ENCODE assay signal across 8 cellular contexts in the genomic region with DNA sequence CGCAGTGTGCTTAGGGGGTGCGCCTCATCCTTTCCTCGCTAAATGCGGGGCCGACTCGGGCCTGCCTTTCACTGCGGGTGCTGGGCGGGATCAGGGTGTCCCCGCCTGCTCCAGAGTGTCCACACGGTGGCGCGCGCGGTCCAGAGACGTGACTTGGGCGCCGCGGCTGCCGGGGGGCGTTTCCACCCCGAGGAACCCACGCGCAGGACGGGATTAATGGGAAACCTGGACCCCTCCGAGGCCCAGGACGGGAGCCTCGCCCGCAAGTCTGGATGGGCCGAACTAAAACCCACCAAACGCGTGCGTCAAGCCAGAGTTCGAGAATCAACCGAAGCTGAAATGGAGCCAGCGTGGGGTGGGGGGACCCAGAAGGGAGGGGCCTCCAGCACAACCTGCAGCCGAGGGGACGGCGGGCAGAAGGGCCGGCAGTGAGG.
DNase-seq lines count a peak whose midpoint lies in the region; ATAC-seq and TF ChIP-seq lines count a peak whose summit lies in the region.

No MANE protein-coding gene starts in this region.

- H3K4me1 ChIP-seq in CD4-positive, alpha-beta memory T cell (ENCODE audit: insufficient read depth, low read length) = peaks cover 44% of the 10 kb centered on the region
- H3K4me1 ChIP-seq in GM23338 (ENCODE audit: insufficient read depth) = peaks cover 7% of the 10 kb centered on the region; the same call in 1 of the 2 replicates
- H3K4me1 ChIP-seq in iPS-20b (ENCODE audit: insufficient read depth, low read length) = no peaks in the 10 kb centered on the region
- peaks cover 26% of the 10 kb centered on the region for H3K4me1 ChIP-seq in skeletal muscle satellite cell (ENCODE audit: control insufficient read depth, insufficient read depth, low read length)

- H3K79me2 ChIP-seq in GM23338 (replicated peaks; ENCODE audit: insufficient read depth) = no peaks in the 10 kb centered on the region

- peaks cover 36 to 55% (median 43%) of the 10 kb centered on the region in 4 donors for H3K4me1 Mint-ChIP-seq in CD4-positive, alpha-beta memory T cell
- peaks cover 8% of the 10 kb centered on the region; the same call in 2 of the 3 replicates for H3K4me1 Mint-ChIP-seq in GM23338
- peaks cover 22% of the 10 kb centered on the region for H3K4me1 Mint-ChIP-seq in MCF 10A (ENCODE audit: insufficient read depth, unreplicated experiment)

- no peaks in the 10 kb centered on the region for H3K36me3 ChIP-seq in CD4-positive, alpha-beta memory T cell (ENCODE audit: insufficient read depth, low read length)
- H3K36me3 ChIP-seq in GM23338 (ENCODE audit: insufficient read depth) (no peaks in the 10 kb centered on the region), iPS-20b (ENCODE audit: insufficient read depth, low read depth, low read length) (no peaks in the 10 kb centered on the region), skeletal muscle satellite cell (ENCODE audit: insufficient read depth, low read length) (no peaks in the 10 kb centered on the region)

- H2AFZ ChIP-seq in GM23338 = peak overlapping the region; percentile 100

- H3F3A ChIP-seq in GM23338 (replicated peaks; ENCODE audit: low read depth) = 0 out of 2 replicates have a peak, but pooled peaks cover 3% of the 10 kb centered on the region

- H3K4me3 Mint-ChIP-seq in CD4-positive, alpha-beta memory T cell = peak overlapping the region; percentile 78 to 90 (median 86)
- H3K4me3 Mint-ChIP-seq in GM23338 (peak overlapping the region; percentile 82), MCF 10A (ENCODE audit: unreplicated experiment) (peak overlapping the region; percentile 85)

- no peaks in the 10 kb centered on the region for H3K9me3 ChIP-seq in CD4-positive, alpha-beta memory T cell (ENCODE audit: control insufficient read depth in 1 of 2, low read length in 2 of 2)
- H3K9me3 ChIP-seq in iPS-20b (ENCODE audit: insufficient read depth, low read depth, low read length) = no peaks in the 10 kb centered on the region
- no peaks in the 10 kb centered on the region for H3K9me3 ChIP-seq in skeletal muscle satellite cell (replicated peaks; ENCODE audit: low read length)

- H3K27ac Mint-ChIP-seq in CD4-positive, alpha-beta memory T cell = peak overlapping the region in 6 of 7 donors; percentile 64 to 88 (median 80)
- no peak overlapping the region for H3K27ac Mint-ChIP-seq in GM23338
- peak overlapping the region; percentile 90 for H3K27ac Mint-ChIP-seq in MCF 10A (ENCODE audit: low read depth, unreplicated experiment)

- DNase-seq in CD4-positive, alpha-beta memory T cell = peak; percentile 79 to 84 (median 82)
- DNase-seq in GM23338 (ENCODE audit: low spot score) = peak; percentile 94
- peak; percentile 69 for DNase-seq in NCI-H1694 (lab: John Stamatoyannopoulos, UW)
- peak; percentile 86 for DNase-seq in MCF 10A (ENCODE audit: unreplicated experiment)

- BruUV-seq in MCF 10A (replicated peaks; lab: Mats Ljungman, UMichigan) = no TSS peak

- peak; percentile 84 for ATAC-seq in GM23338
- no peak for ATAC-seq in GM21717 (IDR thresholded peaks at IDR 0.05; ENCODE audit: unreplicated experiment)

- no peaks in the 10 kb centered on the region for H3K9me2 ChIP-seq in GM23338 (ENCODE audit: insufficient read depth)

- peaks cover 0 to 2% (median 0%) of the 10 kb centered on the region in 8 donors for H3K9me3 Mint-ChIP-seq in CD4-positive, alpha-beta memory T cell
- H3K9me3 Mint-ChIP-seq in GM23338 (no peaks in the 10 kb centered on the region; the same call in 2 of the 3 replicates), MCF 10A (ENCODE audit: unreplicated experiment) (no peaks in the 10 kb centered on the region)

- POLR2A ChIA-PET in CD4-positive, alpha-beta memory T cell (lab: Charles Lee; ENCODE audit: partially characterized antibody) = interaction anchor here (1.5 to 2.3 kb wide), 5 partner anchors 182 to 379 kb away, joined by 4 to 10 read pairs (median 7); partner anchors contain the start of gene RAD52
- POLR2A ChIA-PET in MCF 10A (lab: Yijun Ruan, JAX) = interaction anchor here (0.9 to 15.3 kb wide), 17 partner anchors 28 to 547 kb away, joined by 3 to 336 read pairs (median 6); partner anchors contain the start of genes RAD52 and WNK1

- H3K4me2 ChIP-seq in GM23338 (peak overlapping the region; percentile 99), skeletal muscle satellite cell (ENCODE audit: low read length) (peak overlapping the region; percentile 91)

- peak overlapping the region; percentile 47 for H3K27ac ChIP-seq in CD4-positive, alpha-beta memory T cell (ENCODE audit: low read depth, low read length)
- H3K27ac ChIP-seq in GM23338 (ENCODE audit: low read depth) (no peak overlapping the region), VCaP (peak overlapping the region; percentile 53; the same call in 1 of the 2 replicates), iPS-20b (ENCODE audit: low read length) (no peak overlapping the region)

- CTCF ChIA-PET in CD4-positive, alpha-beta memory T cell (lab: Charles Lee; ENCODE audit: partially characterized antibody) = interaction anchor here (0.7 to 12.7 kb wide), 18 partner anchors 9 to 523 kb away, joined by 3 to 219 read pairs (median 4); partner anchors contain the start of genes ERC1 and RAD52
- CTCF ChIA-PET in MCF 10A (lab: Yijun Ruan, JAX) = interaction anchor here (0.6 to 6.2 kb wide), 27 partner anchors 11 to 1023 kb away, joined by 3 to 90 read pairs (median 3); partner anchors contain the start of genes RAD52 and WNK1

- intact Hi-C loops in CD4-positive, alpha-beta memory T cell (cut with micrococcal nuclease) = loop anchor here (1.0 to 10.0 kb wide), 4 partner anchors 245 to 1022 kb away; partner anchors contain the start of genes FBXL14 and RAD52
- intact Hi-C loops in MCF 10A (cut with micrococcal nuclease) = loop anchor here (1.0 to 10.0 kb wide), 6 partner anchors 244 to 1013 kb away; partner anchors contain the start of genes ERC1 and RAD52

- H3K9ac ChIP-seq in iPS-20b (ENCODE audit: low read depth, low read length) (peak overlapping the region; percentile 76; the same call in 1 of the 2 replicates), skeletal muscle satellite cell (ENCODE audit: low read depth, low read length) (peak overlapping the region; percentile 79)

- no peaks in the 10 kb centered on the region for H3K27me3 ChIP-seq in CD4-positive, alpha-beta memory T cell (ENCODE audit: insufficient read depth, low read length)
- no peaks in the 10 kb centered on the region for H3K27me3 ChIP-seq in GM23338 (ENCODE audit: insufficient read depth)
- peaks cover 7% of the 10 kb centered on the region for H3K27me3 ChIP-seq in iPS-20b (ENCODE audit: insufficient read depth, low read length)
- peaks cover 2% of the 10 kb centered on the region for H3K27me3 ChIP-seq in skeletal muscle satellite cell (ENCODE audit: control insufficient read depth, insufficient read depth, low read length)

- H3K27me3 Mint-ChIP-seq in CD4-positive, alpha-beta memory T cell = no peaks in the 10 kb centered on the region
- H3K27me3 Mint-ChIP-seq in GM23338 (ENCODE audit: insufficient read depth, low read depth, poor library complexity) (peaks cover 8% of the 10 kb centered on the region), MCF 10A (ENCODE audit: insufficient read depth, unreplicated experiment) (no peaks in the 10 kb centered on the region)

- H3K4me3 ChIP-seq in CD4-positive, alpha-beta memory T cell (ENCODE audit: low read length in 2 of 2) = peak overlapping the region; percentile 52 to 65
- H3K4me3 ChIP-seq in GM23338 (peak overlapping the region; percentile 92), iPS-20b (ENCODE audit: low read length) (peak overlapping the region; percentile 73), skeletal muscle satellite cell (ENCODE audit: low read length) (peak overlapping the region; percentile 82)

- TF ChIP-seq CTCF in GM23338 (conservative IDR thresholded peaks at IDR 0.05; ENCODE audit: low read depth in 2 of 2) (peak; percentile 80 to 93), VCaP (conservative IDR thresholded peaks at IDR 0.05) (peak; percentile 98), MCF 10A (IDR thresholded peaks at IDR 0.05; ENCODE audit: unreplicated experiment) (peak; percentile 90)

- peaks cover 0 to 4% of the 10 kb centered on the region in 2 donors for H3K36me3 Mint-ChIP-seq in CD4-positive, alpha-beta memory T cell
- no peaks in the 10 kb centered on the region; the same call in 2 of the 3 replicates for H3K36me3 Mint-ChIP-seq in GM23338 (ENCODE audit: low read depth)
- peaks cover 7% of the 10 kb centered on the region for H3K36me3 Mint-ChIP-seq in MCF 10A (ENCODE audit: insufficient read depth, unreplicated experiment)

- H4K20me1 ChIP-seq in GM23338 (replicated peaks; ENCODE audit: insufficient read depth) = no peaks in the 10 kb centered on the region

TF ChIP-seq in GM23338, 12 proteins besides CTCF, POLR2A, EP300 and RAD21:
- TF ChIP-seq CREB1 (CRISPR knock-in tag; IDR thresholded peaks at IDR 0.05; ENCODE audit: low read depth) (no peak), POLR2AphosphoS5 (IDR thresholded peaks at IDR 0.05; ENCODE audit: low read depth) (peak; percentile 22; the same call in 1 of the 2 replicates)

Comparison
In these comparisons a context has a peak if more than half of its experiments do, and no peak if none do; other contexts are left out.
1. H3K27ac ChIP-seq: peak in CD4-positive, alpha-beta memory T cell (single experiment) and VCaP (single experiment); none in GM23338 (single experiment) and iPS-20b (single experiment).
2. Peak in every context shown above with its lines, with median percentiles within 50 percentile points of each other: DNase-seq, H3K4me3 ChIP-seq, H3K4me3 Mint-ChIP-seq and CTCF ChIP-seq.